Comparison of ENCODE assay signal across 20 cellular contexts in the genomic region with DNA sequence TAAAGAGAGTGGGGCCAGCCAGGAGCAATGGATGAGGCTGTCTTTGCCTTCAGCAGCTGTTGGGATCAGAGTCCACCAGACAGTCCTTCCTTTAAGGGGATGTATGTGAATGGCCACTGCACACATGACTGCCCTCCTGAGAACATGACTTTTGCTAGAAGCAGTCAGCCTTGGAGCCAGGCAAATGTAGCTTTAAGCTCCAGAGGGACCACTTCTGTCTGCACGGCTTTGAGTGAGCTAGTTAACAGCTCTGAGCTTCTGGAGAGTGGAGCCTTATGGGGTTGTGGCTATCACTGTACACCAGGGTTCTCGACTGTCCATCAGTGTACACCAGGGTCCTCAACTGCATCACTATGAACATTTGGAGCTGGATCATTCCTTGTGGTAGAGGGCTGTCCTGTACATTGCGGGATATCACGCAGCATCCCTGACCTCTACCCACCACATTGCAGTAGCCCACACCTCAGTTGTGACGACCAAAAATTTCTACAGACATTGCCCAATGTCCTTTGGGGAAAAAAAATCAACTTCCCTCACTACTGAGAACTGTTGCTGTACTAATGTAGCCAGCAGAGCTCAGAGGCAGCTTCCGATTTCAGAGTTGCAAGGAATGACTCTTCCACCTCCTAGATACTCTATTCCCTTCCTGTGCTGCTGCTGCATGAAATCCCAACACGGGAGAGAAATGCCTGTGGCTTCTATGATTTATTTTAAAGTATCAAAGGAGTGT.
A peak's percentile ranks its signal among the peaks of the same experiment; 100 is the strongest.
DNase-seq lines count a peak whose midpoint lies in the region; ATAC-seq and TF ChIP-seq lines count a peak whose summit lies in the region.
"Had no signal": no experiment of that assay in that cellular context is flagged by ENCODE, and none has a peak within 500 bp of the region (broad histone marks: within the 10 kb centered on the region; RNA-seq: fewer than 3 reads in every experiment).

No MANE protein-coding gene starts in this region.

- no peak for TF ChIP-seq CTCF in heart left ventricle (IDR thresholded peaks at IDR 0.05)
- TF ChIP-seq CTCF in natural killer cell (IDR thresholded peaks at IDR 0.05), result no peak
- no peak for TF ChIP-seq CTCF in osteocyte (IDR thresholded peaks at IDR 0.05)
- no peak for TF ChIP-seq CTCF in MCF 10A (IDR thresholded peaks at IDR 0.05; ENCODE audit: unreplicated experiment)

- no peaks in the 10 kb centered on the region for H3K27me3 ChIP-seq in heart left ventricle
- H3K27me3 ChIP-seq: BLaER1 had no signal

- H3K4me3 Mint-ChIP-seq in natural killer cell treated with Interleukin-12 subunit alpha and Interleukin-12 subunit beta and Interleukin-15 and Interleukin-18, amount 100 ng/mL, for 72 hours, result no peak overlapping the region
- H3K4me3 Mint-ChIP-seq in natural killer cell, result no peak overlapping the region
- no peak overlapping the region for H3K4me3 Mint-ChIP-seq in osteocyte (ENCODE audit: unreplicated experiment)
- no peak overlapping the region for H3K4me3 Mint-ChIP-seq in MCF 10A (ENCODE audit: unreplicated experiment)
- H3K4me3 Mint-ChIP-seq: B cell; CD4-positive, CD25-positive, alpha-beta regulatory T cell; CD8-positive, alpha-beta T cell had no signal

- H3K9me3 ChIP-seq in heart left ventricle, result no peaks in the 10 kb centered on the region
- H3K9me3 ChIP-seq: Caco-2 had no signal

- no peaks in the 10 kb centered on the region for H3K4me1 ChIP-seq in heart left ventricle
- H3K4me1 ChIP-seq: BLaER1, Caco-2 had no signal

- ATAC-seq in heart left ventricle (peak; percentile 50 to 81 (median 57)), Right ventricle myocardium superior (ENCODE audit: poor library complexity) (no peak), natural killer cell (no peak)
- peak; percentile 38 to 50 for ATAC-seq in natural killer cell treated with Interleukin-12 subunit alpha and Interleukin-12 subunit beta and Interleukin-15 and Interleukin-18, amount 100 ng/mL, for 72 hours
- ATAC-seq: CD8-positive, alpha-beta T cell; GM12878 had no signal

- CTCF ChIA-PET in MCF 10A (lab: Yijun Ruan, JAX), result no interaction called here

- intact Hi-C loops in heart left ventricle (cut with DNase I) (no loop called here), Right ventricle myocardium superior (cut with DNase I) (no loop called here), natural killer cell (cut with micrococcal nuclease) (no loop called here), MCF 10A (cut with micrococcal nuclease) (no loop called here)

- H3K27me3 Mint-ChIP-seq in natural killer cell treated with Interleukin-12 subunit alpha and Interleukin-12 subunit beta and Interleukin-15 and Interleukin-18, amount 100 ng/mL, for 72 hours, result peaks cover 18 to 63% of the 10 kb centered on the region in 2 donors
- peaks cover 6 to 50% of the 10 kb centered on the region in 2 donors for H3K27me3 Mint-ChIP-seq in natural killer cell (ENCODE audit: low read depth in 2 of 2)
- peaks cover 16% of the 10 kb centered on the region for H3K27me3 Mint-ChIP-seq in osteocyte (ENCODE audit: unreplicated experiment)
- H3K27me3 Mint-ChIP-seq in MCF 10A (ENCODE audit: insufficient read depth, unreplicated experiment), result peaks cover 88% of the 10 kb centered on the region

- DNase-seq in heart left ventricle, result peak in 2 of 5 donors; percentile 15 to 24
- no peak for DNase-seq in Right ventricle myocardium superior
- DNase-seq in natural killer cell treated with Interleukin-12 subunit alpha and Interleukin-12 subunit beta and Interleukin-15 and Interleukin-18, amount 100 ng/mL, for 72 hours (ENCODE audit: low spot score), result no peak
- no peak for DNase-seq in natural killer cell
- DNase-seq in osteocyte (ENCODE audit: extremely low spot score, unreplicated experiment), result peak; percentile 64
- no peak for DNase-seq in MCF 10A (ENCODE audit: unreplicated experiment)
- no peak for DNase-seq in activated naive CD4-positive, alpha-beta T cell treated with anti-CD3 and anti-CD28 coated beads, Interleukin-2, amount 50 U/mL, for 16 hours
- DNase-seq: Caco-2; CD4-positive, CD25-positive, alpha-beta regulatory T cell; CD8-positive, alpha-beta T cell; DMS79; EL; GDM1; GM23248; H7; HCEC 1CT had no signal

- TF ChIP-seq POLR2A in heart left ventricle (IDR thresholded peaks at IDR 0.05), result no peak

- no TSS peak for BruUV-seq in MCF 10A (replicated peaks; lab: Mats Ljungman, UMichigan)

- no peaks in the 10 kb centered on the region for H3K36me3 Mint-ChIP-seq in natural killer cell treated with Interleukin-12 subunit alpha and Interleukin-12 subunit beta and Interleukin-15 and Interleukin-18, amount 100 ng/mL, for 72 hours
- H3K36me3 Mint-ChIP-seq in natural killer cell (no peaks in the 10 kb centered on the region), osteocyte (ENCODE audit: unreplicated experiment) (no peaks in the 10 kb centered on the region), MCF 10A (ENCODE audit: insufficient read depth, unreplicated experiment) (no peaks in the 10 kb centered on the region)
- H3K36me3 Mint-ChIP-seq: CD4-positive, CD25-positive, alpha-beta regulatory T cell; CD8-positive, alpha-beta T cell had no signal

- H3K27ac ChIP-seq in heart left ventricle, result no peak overlapping the region
- H3K27ac ChIP-seq: BLaER1, C4-2B, GM23248 had no signal

- no peaks in the 10 kb centered on the region for H3K9me3 Mint-ChIP-seq in natural killer cell treated with Interleukin-12 subunit alpha and Interleukin-12 subunit beta and Interleukin-15 and Interleukin-18, amount 100 ng/mL, for 72 hours
- H3K9me3 Mint-ChIP-seq in natural killer cell (no peaks in the 10 kb centered on the region), osteocyte (ENCODE audit: unreplicated experiment) (no peaks in the 10 kb centered on the region), MCF 10A (ENCODE audit: unreplicated experiment) (no peaks in the 10 kb centered on the region)
- H3K9me3 Mint-ChIP-seq: CD8-positive, alpha-beta T cell had no signal

- H3K4me1 Mint-ChIP-seq in natural killer cell treated with Interleukin-12 subunit alpha and Interleukin-12 subunit beta and Interleukin-15 and Interleukin-18, amount 100 ng/mL, for 72 hours (ENCODE audit: low read depth in 2 of 2), result no peaks in the 10 kb centered on the region
- H3K4me1 Mint-ChIP-seq in natural killer cell (no peaks in the 10 kb centered on the region), osteocyte (ENCODE audit: unreplicated experiment) (no peaks in the 10 kb centered on the region), MCF 10A (ENCODE audit: insufficient read depth, unreplicated experiment) (no peaks in the 10 kb centered on the region)
- H3K4me1 Mint-ChIP-seq: B cell; CD4-positive, CD25-positive, alpha-beta regulatory T cell had no signal

- H3K27ac Mint-ChIP-seq in natural killer cell treated with Interleukin-12 subunit alpha and Interleukin-12 subunit beta and Interleukin-15 and Interleukin-18, amount 100 ng/mL, for 72 hours, result no peak overlapping the region
- H3K27ac Mint-ChIP-seq in natural killer cell (no peak overlapping the region), osteocyte (ENCODE audit: unreplicated experiment) (no peak overlapping the region), MCF 10A (ENCODE audit: low read depth, unreplicated experiment) (no peak overlapping the region)
- H3K27ac Mint-ChIP-seq: B cell; CD4-positive, CD25-positive, alpha-beta regulatory T cell; CD8-positive, alpha-beta T cell had no signal

- 54 to 74% (median 70%) methylated on average over 7 of the region's 7 CpGs for WGBS in heart left ventricle, 4 donors

- POLR2A ChIA-PET in MCF 10A (lab: Yijun Ruan, JAX), result no interaction called here

- peaks cover 0 to 95% (median 24%) of the 10 kb centered on the region in 9 donors for H3K36me3 ChIP-seq in heart left ventricle
- H3K36me3 ChIP-seq: BLaER1 had no signal

- no peak overlapping the region for H3K4me3 ChIP-seq in heart left ventricle
- H3K4me3 ChIP-seq: BLaER1, GM12878, GM23248 had no signal

Comparison
In these comparisons a context has a peak if more than half of its experiments do, and no peak if none do; other contexts are left out.
1. ATAC-seq: peak in heart left ventricle (4 of 4) and natural killer cell treated with Interleukin-12 subunit alpha and Interleukin-12 subunit beta and Interleukin-15 and Interleukin-18, amount 100 ng/mL, for 72 hours (2 of 2); none in Right ventricle myocardium superior (single experiment) and natural killer cell (0 of 3).